In the genomic region with DNA sequence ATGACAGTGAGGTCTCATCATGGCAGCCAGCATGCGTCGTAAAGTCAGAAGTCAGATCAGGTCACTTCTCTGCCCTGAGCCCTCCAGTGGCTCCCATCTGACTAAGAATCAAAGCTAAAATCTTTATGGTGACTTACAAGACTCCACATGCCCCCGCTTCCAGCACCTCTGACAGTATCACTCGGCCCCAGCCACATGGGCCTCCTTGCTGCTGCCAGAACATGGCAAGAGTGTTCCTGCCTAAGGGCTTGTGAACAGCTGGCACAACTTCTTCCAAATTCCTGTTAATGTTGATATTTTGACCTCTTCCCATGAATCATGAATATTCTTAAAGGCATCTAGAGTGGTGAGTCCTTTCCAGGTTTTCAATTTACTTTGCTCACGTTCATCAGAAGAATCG, we compare ENCODE assay signal across 30 cellular contexts. TPM values are rescaled to one million over a fixed set of nuclear protein-coding genes. Genes with fewer than 3 reads are reported as not detected.
DNase-seq lines count a peak whose midpoint lies in the region; ATAC-seq and TF ChIP-seq lines count a peak whose summit lies in the region.
"Had no signal": no experiment of that assay in that cellular context is flagged by ENCODE, and none has a peak within 500 bp of the region (broad histone marks: within the 10 kb centered on the region; RNA-seq: fewer than 3 reads in every experiment).

No MANE protein-coding gene starts in this region.

- H3K27me3 ChIP-seq in adipocyte (replicated peaks; ENCODE audit: control insufficient read depth, insufficient read depth, low read length) (no peaks in the 10 kb centered on the region), testis (no peaks in the 10 kb centered on the region)
- H3K27me3 ChIP-seq: gastrocnemius medialis, pancreas had no signal

- no peak overlapping the region for H3K27ac ChIP-seq in testis
- H3K27ac ChIP-seq: 22Rv1, C4-2B, gastrocnemius medialis, pancreas, thoracic aorta had no signal

- peaks cover 0 to 9% of the 10 kb centered on the region in 2 donors for H3K9me3 Mint-ChIP-seq in activated naive CD4-positive, alpha-beta T cell treated with anti-CD3 and anti-CD28 coated beads, Interleukin-2, amount 50 U/mL, for 72 hours
- no peaks in the 10 kb centered on the region for H3K9me3 Mint-ChIP-seq in activated naive CD4-positive, alpha-beta T cell treated with anti-CD3 and anti-CD28 coated beads for 36 hours
- H3K9me3 Mint-ChIP-seq: activated CD4-positive, alpha-beta memory T cell treated with anti-CD3 and anti-CD28 coated beads for 36 hours; activated naive CD4-positive, alpha-beta T cell treated with anti-CD3 and anti-CD28 coated beads, Interleukin-2, amount 10 ng/mL, durations not matched to agents 7 days and 5 days had no signal

- H3K27ac Mint-ChIP-seq in activated naive CD4-positive, alpha-beta T cell treated with anti-CD3 and anti-CD28 coated beads, Interleukin-2, amount 50 U/mL, for 72 hours: peak overlapping the region; percentile 28 to 70
- no peak overlapping the region for H3K27ac Mint-ChIP-seq in activated naive CD4-positive, alpha-beta T cell treated with anti-CD3 and anti-CD28 coated beads for 36 hours
- H3K27ac Mint-ChIP-seq: activated CD4-positive, alpha-beta memory T cell treated with anti-CD3 and anti-CD28 coated beads for 36 hours; activated naive CD4-positive, alpha-beta T cell treated with anti-CD3 and anti-CD28 coated beads, Interleukin-2, amount 10 ng/mL, durations not matched to agents 7 days and 5 days; IgD-negative memory B cell; T-helper 17 cell had no signal

- no peak for DNase-seq in activated naive CD4-positive, alpha-beta T cell treated with anti-CD3 and anti-CD28 coated beads, Interleukin-2, amount 50 U/mL, for 72 hours (ENCODE audit: low spot score in 2 of 2)
- DNase-seq in activated naive CD4-positive, alpha-beta T cell treated with anti-CD3 and anti-CD28 coated beads for 36 hours: no peak
- DNase-seq in adipocyte (ENCODE audit: low read depth) (peak; percentile 55), fibroblast of gingiva (ENCODE audit: low read depth) (peak; percentile 43), renal cortical epithelial cell (ENCODE audit: low read depth) (peak; percentile 36), testis (no peak), NOMO-1 treated with dmso at 0.1 percent for 144 hours (lab: John Stamatoyannopoulos, UW; ENCODE audit: unreplicated experiment) (no peak)
- DNase-seq: activated CD4-positive, alpha-beta memory T cell treated with anti-CD3 and anti-CD28 coated beads for 36 hours; activated CD4-positive, CD25-positive, alpha-beta regulatory T cell treated with anti-CD3 and anti-CD28 coated beads, Interleukin-2, amount 50 U/mL, for 72 hours; activated naive CD4-positive, alpha-beta T cell treated with anti-CD3 and anti-CD28 coated beads, Interleukin-2, amount 10 ng/mL, durations not matched to agents 7 days and 5 days; amniotic stem cell; COR-L47; effector CD4-positive, alpha-beta T cell; gastrocnemius medialis; HCEC 1CT; left colon; NCI-H1092 treated with DMSO at 0.1 percent for 48 hours; NCI-H187; NCI-H510A; pancreas; stimulated activated CD4-positive, alpha-beta T cell treated with anti-CD3 and anti-CD28 coated beads, Interleukin-2, amount 100 ng/mL, for 24 hours; stimulated activated naive CD8-positive, alpha-beta T cell treated with anti-CD3 and anti-CD28 coated beads, Interleukin-15, Interleukin-2, amounts not matched to agents 100 U/mL and 50 U/mL, for 24 hours; T-helper 17 cell had no signal

- 89% methylated on average over 6 of the region's 6 CpGs for WGBS in testis, 2 donors

- H3K36me3 ChIP-seq in adipocyte (ENCODE audit: control insufficient read depth, insufficient read depth, low read length, severe bottlenecking) (no peaks in the 10 kb centered on the region), testis (ENCODE audit: low read depth, missing control alignments) (no peaks in the 10 kb centered on the region)
- H3K36me3 ChIP-seq: gastrocnemius medialis, pancreas, thoracic aorta had no signal

- CTCF ChIA-PET in activated naive CD4-positive, alpha-beta T cell treated with anti-CD3 and anti-CD28 coated beads for 36 hours (lab: Charles Lee): interaction anchor here (0.6 kb wide), 1 partner anchor 127 kb away, joined by 3 read pairs; no protein-coding TSS in a partner anchor

- H3K9ac ChIP-seq in adipocyte (ENCODE audit: low read length): no peak overlapping the region

- no peak overlapping the region for H3K4me3 Mint-ChIP-seq in activated naive CD4-positive, alpha-beta T cell treated with anti-CD3 and anti-CD28 coated beads for 36 hours
- H3K4me3 Mint-ChIP-seq: activated CD4-positive, alpha-beta memory T cell treated with anti-CD3 and anti-CD28 coated beads for 36 hours; activated naive CD4-positive, alpha-beta T cell treated with anti-CD3 and anti-CD28 coated beads, Interleukin-2, amount 10 ng/mL, durations not matched to agents 7 days and 5 days; IgD-negative memory B cell; neural crest cell; T-helper 17 cell had no signal

- no peak for TF ChIP-seq CTCF in testis (IDR thresholded peaks at IDR 0.05)

- no peaks in the 10 kb centered on the region for H3K4me1 ChIP-seq in adipocyte (ENCODE audit: control insufficient read depth, insufficient read depth, low read length)
- H3K4me1 ChIP-seq in testis: no peaks in the 10 kb centered on the region
- H3K4me1 ChIP-seq: gastrocnemius medialis, pancreas had no signal

- intact Hi-C loops in activated naive CD4-positive, alpha-beta T cell treated with anti-CD3 and anti-CD28 coated beads for 36 hours (cut with micrococcal nuclease): no loop called here
- intact Hi-C loops in testis (cut with DNase I; ENCODE audit: low total_unique reads): no loop called here

- no peak for TF ChIP-seq POLR2A in testis (IDR thresholded peaks at IDR 0.05)

- ATAC-seq in activated naive CD4-positive, alpha-beta T cell treated with anti-CD3 and anti-CD28 coated beads, Interleukin-2, amount 50 U/mL, for 72 hours: no peak
- ATAC-seq in GM21786 (IDR thresholded peaks at IDR 0.05; ENCODE audit: unreplicated experiment): no peak
- ATAC-seq: gastrocnemius medialis; left colon; pancreas; Right ventricle myocardium inferior; stimulated activated naive CD8-positive, alpha-beta T cell treated with anti-CD3 and anti-CD28 coated beads, Interleukin-15, Interleukin-2, amounts not matched to agents 100 U/mL and 50 U/mL, for 24 hours; T-helper 17 cell had no signal

- H3K36me3 Mint-ChIP-seq in activated naive CD4-positive, alpha-beta T cell treated with anti-CD3 and anti-CD28 coated beads, Interleukin-2, amount 50 U/mL, for 72 hours: peaks cover 4 to 19% of the 10 kb centered on the region in 2 donors
- peaks cover 8% of the 10 kb centered on the region for H3K36me3 Mint-ChIP-seq in activated naive CD4-positive, alpha-beta T cell treated with anti-CD3 and anti-CD28 coated beads for 36 hours (ENCODE audit: low read depth)

- H3K4me1 Mint-ChIP-seq in activated naive CD4-positive, alpha-beta T cell treated with anti-CD3 and anti-CD28 coated beads for 36 hours (ENCODE audit: low read depth): no peaks in the 10 kb centered on the region
- H3K4me1 Mint-ChIP-seq: activated naive CD4-positive, alpha-beta T cell treated with anti-CD3 and anti-CD28 coated beads, Interleukin-2, amount 10 ng/mL, durations not matched to agents 7 days and 5 days; neural crest cell had no signal

- H3K9me3 ChIP-seq in adipocyte (ENCODE audit: control insufficient read depth, low read length): peaks cover 4% of the 10 kb centered on the region
- H3K9me3 ChIP-seq in testis: no peaks in the 10 kb centered on the region
- H3K9me3 ChIP-seq: gastrocnemius medialis, pancreas, thoracic aorta had no signal

- H3K27me3 Mint-ChIP-seq in activated naive CD4-positive, alpha-beta T cell treated with anti-CD3 and anti-CD28 coated beads for 36 hours (ENCODE audit: low read depth): no peaks in the 10 kb centered on the region
- H3K27me3 Mint-ChIP-seq: activated CD4-positive, alpha-beta memory T cell treated with anti-CD3 and anti-CD28 coated beads for 36 hours; activated naive CD4-positive, alpha-beta T cell treated with anti-CD3 and anti-CD28 coated beads, Interleukin-2, amount 10 ng/mL, durations not matched to agents 7 days and 5 days; IgD-negative memory B cell; T-helper 17 cell had no signal

- no peak overlapping the region for H3K4me3 ChIP-seq in adipocyte (ENCODE audit: low read length)
- no peak overlapping the region for H3K4me3 ChIP-seq in testis
- H3K4me3 ChIP-seq: gastrocnemius medialis, pancreas, thoracic aorta had no signal

RNA-seq across cellular contexts. Expression of gene POLR2M, which starts 20.5 kb away (rescaled TPM):
- 10 to 100 TPM; 87.6 to 94.1 TPM for total RNA-seq in activated naive CD4-positive, alpha-beta T cell treated with anti-CD3 and anti-CD28 coated beads, Interleukin-2, amount 50 U/mL, for 72 hours
- 100 to 1,000 TPM; 107 to 114 TPM for total RNA-seq in activated naive CD4-positive, alpha-beta T cell treated with anti-CD3 and anti-CD28 coated beads for 36 hours
- total RNA-seq in renal cortical epithelial cell: 35.8 and 125 TPM in 2 replicates
- total RNA-seq in testis: 10 to 100 TPM; 87.2 to 97.7 TPM
- 33.3 TPM for polyA plus RNA-seq in testis (ENCODE audit: insufficient read depth, low read depth, low replicate concordance)

Comparison
In these comparisons a context has a peak if more than half of its experiments do, and no peak if none do; other contexts are left out.
1. DNase-seq: peak in adipocyte (single experiment), fibroblast of gingiva (single experiment) and renal cortical epithelial cell (single experiment); none in activated naive CD4-positive, alpha-beta T cell treated with anti-CD3 and anti-CD28 coated beads, Interleukin-2, amount 50 U/mL, for 72 hours (0 of 2), activated naive CD4-positive, alpha-beta T cell treated with anti-CD3 and anti-CD28 coated beads for 36 hours (single experiment), testis (single experiment) and NOMO-1 treated with dmso at 0.1 percent for 144 hours (single experiment).